Comparison of ENCODE assay signal across 1 cellular context in the genomic region with DNA sequence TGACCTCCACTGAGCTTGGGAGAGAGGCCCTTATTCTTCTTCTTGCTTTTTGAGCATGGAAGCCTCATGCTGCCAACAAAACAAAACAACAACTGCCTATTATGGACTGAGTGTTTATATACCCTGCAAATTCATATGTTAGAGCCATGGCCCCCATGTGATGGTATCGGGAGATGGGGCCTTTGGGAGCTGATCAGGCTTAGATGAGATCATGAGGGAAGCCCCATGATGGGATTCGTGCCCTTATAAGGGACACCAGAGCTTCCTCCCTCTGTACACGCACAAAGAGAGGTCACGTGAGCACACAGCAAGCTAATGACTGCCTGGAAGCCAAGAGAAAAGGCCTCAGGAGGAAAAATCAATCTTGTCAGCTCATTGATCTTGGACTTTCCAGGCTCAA.
TF ChIP-seq lines count a peak whose summit lies in the region.

No MANE protein-coding gene starts in this region.

TF ChIP-seq in IMR-90, 13 proteins besides CTCF, POLR2A, EP300 and RAD21 (continued from another document):
- TF ChIP-seq NFE2L2 (IDR thresholded peaks at IDR 0.05; ENCODE audit: low read depth, low read length): no peak
- TF ChIP-seq, protein P1, sequence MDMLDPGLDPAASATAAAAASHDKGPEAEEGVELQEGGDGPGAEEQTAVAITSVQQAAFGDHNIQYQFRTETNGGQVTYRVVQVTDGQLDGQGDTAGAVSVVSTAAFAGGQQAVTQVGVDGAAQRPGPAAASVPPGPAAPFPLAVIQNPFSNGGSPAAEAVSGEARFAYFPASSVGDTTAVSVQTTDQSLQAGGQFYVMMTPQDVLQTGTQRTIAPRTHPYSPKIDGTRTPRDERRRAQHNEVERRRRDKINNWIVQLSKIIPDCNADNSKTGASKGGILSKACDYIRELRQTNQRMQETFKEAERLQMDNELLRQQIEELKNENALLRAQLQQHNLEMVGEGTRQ (IDR thresholded peaks at IDR 0.05; ENCODE audit: low read depth, low read length): no peak
- TF ChIP-seq SMC3 (IDR thresholded peaks at IDR 0.05; ENCODE audit: low read depth, low read length): no peak
- TF ChIP-seq MAZ (IDR thresholded peaks at IDR 0.05; ENCODE audit: borderline replicate concordance, low read depth, low read length): no peak
- no peak for TF ChIP-seq MAFK (IDR thresholded peaks at IDR 0.05; ENCODE audit: low read depth, low read length)
- TF ChIP-seq CHD1 (IDR thresholded peaks at IDR 0.05; ENCODE audit: low read depth, low read length): no peak
- TF ChIP-seq FOS (IDR thresholded peaks at IDR 0.05; ENCODE audit: low read depth, low read length): no peak
